Comparison of ENCODE assay signal across 19 cellular contexts in genomic region chr14:104993306-104993705, GRCh38. TPM values are rescaled to one million over a fixed set of nuclear protein-coding genes. Genes with fewer than 3 reads are reported as not detected.
A peak's percentile ranks its signal among the peaks of the same experiment; 100 is the strongest.
DNase-seq lines count a peak whose midpoint lies in the region; ATAC-seq and TF ChIP-seq lines count a peak whose summit lies in the region.
"Had no signal": no experiment of that assay in that cellular context is flagged by ENCODE, and none has a peak within 500 bp of the region (broad histone marks: within the 10 kb centered on the region; RNA-seq: fewer than 3 reads in every experiment).

No MANE protein-coding gene starts in this region.

- TF ChIP-seq CTCF in Calu3 (IDR thresholded peaks at IDR 0.05; ENCODE audit: unreplicated experiment) (no peak), nephron progenitor cell (IDR thresholded peaks at IDR 0.05) (no peak)

- CTCF ChIA-PET in Calu3 (lab: Charles Lee), result interaction anchor here (1.6 kb wide), 1 partner anchor 93 kb away, joined by 3 read pairs; no protein-coding TSS in a partner anchor

- DNase-seq in NCI-H510A treated with DMSO at 0.1 percent for 48 hours (lab: John Stamatoyannopoulos, UW), result peak; percentile 15
- DNase-seq in NCI-H510A (lab: John Stamatoyannopoulos, UW), result no peak
- DNase-seq in Calu3, result no peak
- peak; percentile 44 to 66 for DNase-seq in SHP77 (lab: John Stamatoyannopoulos, UW)
- DNase-seq in nephron progenitor cell, result no peak
- no peak for DNase-seq in hippocampal formation (lab: John Stamatoyannopoulos, UW)
- DNase-seq in medulla oblongata (ENCODE audit: extremely low spot score), result no peak
- DNase-seq: CD8-positive, alpha-beta memory T cell; DMS 273 treated with DMSO at 0.1 percent for 48 hours; GDM1; NCI-H1417 treated with DMSO at 0.1 percent for 48 hours; NCI-H2081; NCI-H2227 treated with DMSO at 0.1 percent for 48 hours; NCI-H526 treated with DMSO at 0.1 percent for 48 hours; NK-92 treated with Interleukin-12 subunit alpha and Interleukin-12 subunit beta, amount 100 ng/mL, for 24 hours; OCI-M1 had no signal

- H3K4me3 Mint-ChIP-seq in Calu3 (ENCODE audit: low read depth, unreplicated experiment), result no peak overlapping the region
- H3K4me3 Mint-ChIP-seq in nephron progenitor cell, result no peak overlapping the region
- H3K4me3 Mint-ChIP-seq: CD8-positive, alpha-beta memory T cell had no signal

- no peak for ATAC-seq in HG02870 (IDR thresholded peaks at IDR 0.05; ENCODE audit: unreplicated experiment)
- ATAC-seq: HCT116, K562 had no signal

- no TSS peak for BruUV-seq in Calu3 (replicated peaks; lab: Mats Ljungman, UMichigan)

- H3K36me3 Mint-ChIP-seq in Calu3 (ENCODE audit: insufficient read depth, unreplicated experiment) (peaks cover 57% of the 10 kb centered on the region), nephron progenitor cell (ENCODE audit: low read depth) (peaks cover 39% of the 10 kb centered on the region)
- H3K36me3 Mint-ChIP-seq: CD8-positive, alpha-beta memory T cell had no signal

- peak overlapping the region; percentile 49 for H3K27ac Mint-ChIP-seq in Calu3 (ENCODE audit: unreplicated experiment)
- H3K27ac Mint-ChIP-seq in nephron progenitor cell, result peak overlapping the region; percentile 89

- H3K9me3 Mint-ChIP-seq in Calu3 (ENCODE audit: low read depth, unreplicated experiment), result peaks cover 2% of the 10 kb centered on the region
- no peaks in the 10 kb centered on the region for H3K9me3 Mint-ChIP-seq in nephron progenitor cell
- H3K9me3 Mint-ChIP-seq: CD8-positive, alpha-beta memory T cell had no signal

- H3K4me1 Mint-ChIP-seq in Calu3 (ENCODE audit: low read depth, unreplicated experiment) (no peaks in the 10 kb centered on the region), nephron progenitor cell (no peaks in the 10 kb centered on the region)
- H3K4me1 Mint-ChIP-seq: CD8-positive, alpha-beta memory T cell had no signal

- intact Hi-C loops in Calu3 (cut with micrococcal nuclease; ENCODE audit: unreplicated experiment), result no loop called here

- H3K27me3 Mint-ChIP-seq in Calu3 (ENCODE audit: unreplicated experiment) (no peaks in the 10 kb centered on the region), nephron progenitor cell (ENCODE audit: low read depth, poor library complexity) (peaks cover 4% of the 10 kb centered on the region)
- H3K27me3 Mint-ChIP-seq: CD8-positive, alpha-beta memory T cell had no signal

RNA-seq across cellular contexts. Expression of gene CLBA1, which starts 7.7 kb away (rescaled TPM):
- 12.8 and 13.8 TPM in 2 replicates for total RNA-seq in Calu3 (2022)

RNA-seq across cellular contexts. Expression of gene AHNAK2, which starts 15.1 kb away (rescaled TPM):
- 42.0 and 56.5 TPM in 2 replicates for total RNA-seq in Calu3 (2022)

RNA-seq across cellular contexts. Expression of gene CDCA4, which starts 27.6 kb away (rescaled TPM):
- total RNA-seq in Calu3 (2022), result 28.9 and 32.4 TPM in 2 replicates

Comparison
In these comparisons a context has a peak if more than half of its experiments do, and no peak if none do; other contexts are left out.
1. DNase-seq: peak in NCI-H510A treated with DMSO at 0.1 percent for 48 hours (single experiment) and SHP77 (2 of 2); none in NCI-H510A (single experiment), Calu3 (single experiment), nephron progenitor cell (single experiment), hippocampal formation (0 of 2) and medulla oblongata (single experiment).